8 cellular contexts compared by ENCODE assay signal in the genomic region with DNA sequence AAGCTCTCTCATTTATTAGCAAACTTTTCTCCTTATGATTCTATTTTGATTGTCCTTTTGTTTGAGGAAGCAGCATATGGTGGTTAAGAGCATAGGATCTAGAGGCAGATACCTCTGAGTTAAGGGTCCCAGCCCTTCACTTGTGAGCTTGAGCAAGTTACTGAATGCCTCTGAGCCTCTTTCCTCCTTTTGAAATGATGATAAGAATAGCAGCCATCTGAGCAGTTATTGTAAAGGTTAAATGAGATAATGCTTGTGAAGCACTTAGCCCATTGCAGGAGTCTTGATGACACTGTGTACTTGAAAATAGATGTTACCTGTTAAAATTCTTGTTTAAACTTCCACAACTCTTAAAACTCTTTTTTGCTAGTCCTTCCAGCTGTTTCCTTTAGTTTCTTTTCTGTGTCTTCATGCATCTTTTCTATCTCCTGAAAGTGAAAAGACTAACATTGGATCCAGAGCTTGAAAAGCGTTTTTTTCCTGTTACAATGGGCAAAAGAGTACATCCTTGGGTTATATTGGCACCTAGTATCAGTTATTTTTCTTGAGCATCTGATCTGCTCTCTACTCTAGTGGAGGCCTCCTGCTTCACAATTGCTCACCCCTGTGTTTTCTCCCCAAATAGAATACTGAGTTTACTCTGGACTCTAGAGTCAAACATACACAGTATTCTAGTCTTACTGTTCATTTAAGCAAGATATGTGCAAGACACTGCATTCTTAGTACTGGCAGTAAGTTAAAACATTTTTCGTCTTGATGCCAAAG. TPM values are rescaled to one million over a fixed set of nuclear protein-coding genes. Genes with fewer than 3 reads are reported as not detected.
DNase-seq lines count a peak whose midpoint lies in the region; ATAC-seq and TF ChIP-seq lines count a peak whose summit lies in the region.

No MANE protein-coding gene starts in this region.

- peaks cover 0 to 3% (median 0%) of the 10 kb centered on the region in 7 donors for H3K9me3 Mint-ChIP-seq in CD4-positive, CD25-positive, alpha-beta regulatory T cell
- H3K9me3 Mint-ChIP-seq in naive B cell: no peaks in the 10 kb centered on the region

- no peak for ATAC-seq in CD4-positive, CD25-positive, alpha-beta regulatory T cell (ENCODE audit: low read depth in 2 of 2)
- ATAC-seq in naive B cell (ENCODE audit: low read depth in 2 of 2) (no peak), body of pancreas (no peak)

- no peaks in the 10 kb centered on the region for H3K36me3 ChIP-seq in CD4-positive, CD25-positive, alpha-beta regulatory T cell (ENCODE audit: control insufficient read depth, insufficient read depth, low read length)
- H3K36me3 ChIP-seq in brain microvascular endothelial cell (replicated peaks) (peaks cover 44% of the 10 kb centered on the region), body of pancreas (replicated peaks in 1 of 2; ENCODE audit: insufficient read depth in 1 of 2, low read depth in 2 of 2) (no peaks in the 10 kb centered on the region)

- in situ Hi-C loops in brain microvascular endothelial cell (cut with HindIII; ENCODE audit: low pct_ligation_motif_present, low sequenced_read_pairs): no loop called here

- no peak for TF ChIP-seq CTCF in brain microvascular endothelial cell (IDR thresholded peaks at IDR 0.05; ENCODE audit: low read depth, low read length, missing control alignments)
- no peak for TF ChIP-seq CTCF in GM20000 (IDR thresholded peaks at IDR 0.05; ENCODE audit: extremely low read depth, missing control alignments)
- TF ChIP-seq CTCF in body of pancreas (IDR thresholded peaks at IDR 0.05): no peak

- no peaks in the 10 kb centered on the region for H3K9me3 ChIP-seq in CD4-positive, CD25-positive, alpha-beta regulatory T cell (ENCODE audit: control insufficient read depth in 2 of 2, low read length in 2 of 2)
- H3K9me3 ChIP-seq in body of pancreas: no peaks in the 10 kb centered on the region

- peak overlapping the region; percentile 91 to 98 (median 96) for H3K4me3 Mint-ChIP-seq in CD4-positive, CD25-positive, alpha-beta regulatory T cell
- peak overlapping the region; percentile 94 to 100 (median 97) for H3K4me3 Mint-ChIP-seq in naive B cell

- H3K27ac ChIP-seq in CD4-positive, CD25-positive, alpha-beta regulatory T cell (ENCODE audit: insufficient read depth, low read length, poor library complexity, severe bottlenecking): no peak overlapping the region
- peak overlapping the region; percentile 94 for H3K27ac ChIP-seq in brain microvascular endothelial cell
- H3K27ac ChIP-seq in body of pancreas: peak overlapping the region in 2 of 4 donors; percentile 9 to 92

- no peaks in the 10 kb centered on the region for H3K36me3 Mint-ChIP-seq in CD4-positive, CD25-positive, alpha-beta regulatory T cell
- H3K36me3 Mint-ChIP-seq in naive B cell: no peaks in the 10 kb centered on the region

- intact Hi-C loops in body of pancreas (cut with DNase I): no loop called here

- DNase-seq in CD4-positive, CD25-positive, alpha-beta regulatory T cell: no peak
- DNase-seq in Kasumi-1 (lab: John Stamatoyannopoulos, UW): peak; percentile 5 to 30
- no peak for DNase-seq in brain microvascular endothelial cell
- no peak for DNase-seq in naive B cell
- no peak for DNase-seq in SHP77 (lab: John Stamatoyannopoulos, UW)
- no peak for DNase-seq in GM20000 (ENCODE audit: low spot score)
- DNase-seq in amygdala (lab: John Stamatoyannopoulos, UW): no peak
- no peak for DNase-seq in body of pancreas

- H3K27me3 Mint-ChIP-seq in CD4-positive, CD25-positive, alpha-beta regulatory T cell: no peaks in the 10 kb centered on the region
- no peaks in the 10 kb centered on the region for H3K27me3 Mint-ChIP-seq in naive B cell

- H3K27ac Mint-ChIP-seq in CD4-positive, CD25-positive, alpha-beta regulatory T cell: peak overlapping the region; percentile 9 to 97 (median 68)
- peak overlapping the region in 3 of 6 donors; percentile 39 to 92 (median 44) for H3K27ac Mint-ChIP-seq in naive B cell

- peaks cover 62% of the 10 kb centered on the region for H3K4me1 ChIP-seq in CD4-positive, CD25-positive, alpha-beta regulatory T cell (ENCODE audit: control insufficient read depth, insufficient read depth, low read length, poor library complexity, severe bottlenecking)
- peaks cover 45% of the 10 kb centered on the region for H3K4me1 ChIP-seq in body of pancreas

- no peak for TF ChIP-seq POLR2A in body of pancreas (IDR thresholded peaks at IDR 0.05)

- 29 to 43% methylated on average over 2 of the region's 2 CpGs for WGBS in body of pancreas, 2 donors

- peak overlapping the region; percentile 95 for H3K4me3 ChIP-seq in CD4-positive, CD25-positive, alpha-beta regulatory T cell (ENCODE audit: low read depth, low read length)
- peak overlapping the region; percentile 77 for H3K4me3 ChIP-seq in brain microvascular endothelial cell (ENCODE audit: low read depth, low read length)
- H3K4me3 ChIP-seq in body of pancreas: no peak overlapping the region

- H3K4me1 Mint-ChIP-seq in CD4-positive, CD25-positive, alpha-beta regulatory T cell: peaks cover 40 to 72% (median 55%) of the 10 kb centered on the region in 4 donors
- peaks cover 41 to 79% (median 61%) of the 10 kb centered on the region in 3 donors for H3K4me1 Mint-ChIP-seq in naive B cell

- no peaks in the 10 kb centered on the region for H3K27me3 ChIP-seq in CD4-positive, CD25-positive, alpha-beta regulatory T cell (ENCODE audit: control insufficient read depth, insufficient read depth, low read length)
- no peaks in the 10 kb centered on the region for H3K27me3 ChIP-seq in brain microvascular endothelial cell (replicated peaks)
- no peaks in the 10 kb centered on the region for H3K27me3 ChIP-seq in body of pancreas

RNA-seq across cellular contexts. Expression of a gene that starts 3.1 kb away (rescaled TPM):
- 123 TPM for total RNA-seq in CD4-positive, CD25-positive, alpha-beta regulatory T cell
- polyA plus RNA-seq in CD4-positive, CD25-positive, alpha-beta regulatory T cell: 10 to 100 TPM; 48.2 to 62.3 (median 57.5) TPM
- polyA plus RNA-seq in naive B cell (ENCODE audit: low read depth in 6 of 6): 100 to 1,000 TPM; 109 to 152 (median 125) TPM
- total RNA-seq in body of pancreas: 10 to 100 TPM; 36.8 to 66.9 TPM

Comparison
In these comparisons a context has a peak if more than half of its experiments do, and no peak if none do; other contexts are left out.
1. DNase-seq: peak in Kasumi-1 (2 of 2); none in CD4-positive, CD25-positive, alpha-beta regulatory T cell (0 of 3), brain microvascular endothelial cell (single experiment), naive B cell (single experiment), SHP77 (0 of 2), GM20000 (single experiment), amygdala (0 of 56) and body of pancreas (0 of 4).
2. H3K4me3 ChIP-seq: peak in CD4-positive, CD25-positive, alpha-beta regulatory T cell (single experiment) and brain microvascular endothelial cell (single experiment); none in body of pancreas (0 of 2).